ENCODE assay signal across 18 cellular contexts in genomic region chr14:67999290-67999689, GRCh38.
DNase-seq lines count a peak whose midpoint lies in the region; ATAC-seq and TF ChIP-seq lines count a peak whose summit lies in the region.
"Had no signal": no experiment of that assay in that cellular context is flagged by ENCODE, and none has a peak within 500 bp of the region (broad histone marks: within the 10 kb centered on the region; RNA-seq: fewer than 3 reads in every experiment).

No MANE protein-coding gene starts in this region.

- H3K27me3 ChIP-seq in SJSA1 (replicated peaks) (no peaks in the 10 kb centered on the region), fibroblast of lung (ENCODE audit: control insufficient read depth, insufficient read depth, low read length) (no peaks in the 10 kb centered on the region), psoas muscle (ENCODE audit: insufficient read depth in 3 of 3, low read length in 2 of 3) (no peaks in the 10 kb centered on the region)
- H3K27me3 ChIP-seq: BLaER1, Peyer's patch had no signal

- intact Hi-C loops in psoas muscle (cut with DNase I) = no loop called here

- no peak overlapping the region for H2AFZ ChIP-seq in fibroblast of lung (ENCODE audit: low read length)
- H2AFZ ChIP-seq: parathyroid adenoma had no signal

- no peaks in the 10 kb centered on the region for H3K79me2 ChIP-seq in fibroblast of lung (ENCODE audit: control insufficient read depth, insufficient read depth, low read length)
- H3K79me2 ChIP-seq: parathyroid adenoma had no signal

- H3K4me1 ChIP-seq in SJSA1 (replicated peaks) (peaks cover 26% of the 10 kb centered on the region), fibroblast of lung (ENCODE audit: control insufficient read depth, extremely low read depth, insufficient read depth, low read length) (peaks cover 8% of the 10 kb centered on the region), psoas muscle (peaks cover 10% of the 10 kb centered on the region)
- H3K4me1 ChIP-seq: BLaER1, parathyroid adenoma, Peyer's patch had no signal

- H3K27ac ChIP-seq in SJSA1 (peak overlapping the region; percentile 92), fibroblast of lung (ENCODE audit: insufficient read depth, low read length) (no peak overlapping the region), psoas muscle (no peak overlapping the region)
- H3K27ac ChIP-seq: BLaER1, parathyroid adenoma had no signal

- H3K4me2 ChIP-seq in fibroblast of lung (ENCODE audit: extremely low read depth, insufficient read depth, low read length) = peak overlapping the region; percentile 75
- H3K4me2 ChIP-seq: BLaER1 had no signal

- no peaks in the 10 kb centered on the region for H3K36me3 ChIP-seq in SJSA1
- H3K36me3 ChIP-seq in fibroblast of lung (ENCODE audit: control insufficient read depth, insufficient read depth, low read length) = no peaks in the 10 kb centered on the region
- no peaks in the 10 kb centered on the region for H3K36me3 ChIP-seq in psoas muscle (ENCODE audit: insufficient read depth in 1 of 2, low read depth in 1 of 2)
- H3K36me3 ChIP-seq: BLaER1, Peyer's patch had no signal

- TF ChIP-seq CTCF in fibroblast of lung (conservative IDR thresholded peaks at IDR 0.05 in 1 of 2, IDR thresholded peaks at IDR 0.05 in 1 of 2; ENCODE audit: low read depth in 1 of 2, low read length in 2 of 2) = no peak
- no peak for TF ChIP-seq CTCF in psoas muscle (IDR thresholded peaks at IDR 0.05)
- no peak for TF ChIP-seq CTCF in GM13977 (IDR thresholded peaks at IDR 0.05; ENCODE audit: extremely low read depth, insufficient read depth, missing control alignments)

- H3K4me3 ChIP-seq in SJSA1 (no peak overlapping the region), fibroblast of lung (replicated peaks in 1 of 4; ENCODE audit: control extremely low read depth in 1 of 4, insufficient read depth in 1 of 4, low read depth in 3 of 4, low read length in 4 of 4) (no peak overlapping the region), psoas muscle (peak overlapping the region; percentile 16)
- H3K4me3 ChIP-seq: BLaER1, K562, lung, Peyer's patch had no signal

- peak; percentile 61 for DNase-seq in EL
- peak in 1 of 2 experiments; percentile 52 for DNase-seq in SJSA1 (ENCODE audit: low read depth in 1 of 2, low spot score in 2 of 2)
- peak; percentile 57 to 83 for DNase-seq in fibroblast of lung (ENCODE audit: low read depth in 2 of 2)
- no peak for DNase-seq in psoas muscle
- DNase-seq in GM13977 (ENCODE audit: low spot score) = no peak
- no peak for DNase-seq in cerebellar cortex (ENCODE audit: low spot score)
- DNase-seq in DMS79 treated with DMSO at 0.1 percent for 48 hours (lab: John Stamatoyannopoulos, UW) = no peak
- DNase-seq: activated CD4-positive, alpha-beta T cell treated with anti-CD3 and anti-CD28 coated beads, Interleukin-2, amount 50 U/mL, for 48 hours; anterior cingulate cortex; hypothalamus; NCI-H1436 treated with DMSO at 0.1 percent for 48 hours; NCI-H524; Peyer's patch had no signal

- H3K9me3 ChIP-seq in SJSA1 (replicated peaks) = no peaks in the 10 kb centered on the region
- no peaks in the 10 kb centered on the region for H3K9me3 ChIP-seq in fibroblast of lung (ENCODE audit: control insufficient read depth, insufficient read depth, low read depth, low read length)
- peaks cover 8% of the 10 kb centered on the region for H3K9me3 ChIP-seq in psoas muscle
- H3K9me3 ChIP-seq: Peyer's patch had no signal

- no peaks in the 10 kb centered on the region for H4K20me1 ChIP-seq in fibroblast of lung (ENCODE audit: control insufficient read depth, extremely low read depth, insufficient read depth, low read length)
- H4K20me1 ChIP-seq: BLaER1 had no signal

- no peak overlapping the region for H3K9ac ChIP-seq in fibroblast of lung (ENCODE audit: insufficient read depth, low read length)
- H3K9ac ChIP-seq: BLaER1, parathyroid adenoma had no signal

- in situ Hi-C loops in GM13977 (cut with MboI; ENCODE audit: low pct_unique_long_range_greater_than_20kb, low sequenced_read_pairs, unreplicated experiment) = no loop called here

- ATAC-seq in psoas muscle (peak in 3 of 4 donors; percentile 36 to 60 (median 56)), GM21390 (IDR thresholded peaks at IDR 0.05; ENCODE audit: unreplicated experiment) (no peak)
- ATAC-seq: K562 had no signal

- 0 to 53% (median 35%) methylated on average over 1 of the region's 1 CpG for WGBS in psoas muscle, 3 donors

Comparison
In these comparisons a context has a peak if more than half of its experiments do, and no peak if none do; other contexts are left out.
1. DNase-seq: peak in EL (single experiment) and fibroblast of lung (2 of 2); none in psoas muscle (0 of 2), GM13977 (single experiment), cerebellar cortex (single experiment) and DMS79 treated with DMSO at 0.1 percent for 48 hours (single experiment).